Comparison of ENCODE assay signal across 13 cellular contexts in genomic region chr2:47077442-47078117, GRCh38.
A peak's percentile ranks its signal among the peaks of the same experiment; 100 is the strongest.
DNase-seq lines count a peak whose midpoint lies in the region; ATAC-seq, FAIRE-seq and TF ChIP-seq lines count a peak whose summit lies in the region.
"Had no signal": no experiment of that assay in that cellular context is flagged by ENCODE, and none has a peak within 500 bp of the region (broad histone marks: within the 10 kb centered on the region; RNA-seq: fewer than 3 reads in every experiment).

No MANE protein-coding gene starts in this region.

- H3K4me1 Mint-ChIP-seq in IgD-negative memory B cell = peaks cover 14 to 22% (median 16%) of the 10 kb centered on the region in 3 donors

- CTCF ChIA-PET in K562 (lab: Yijun Ruan, JAX; ENCODE audit: low intra/inter-chr PET ratio) = no interaction called here

- no peak overlapping the region for H3K4me3 ChIP-seq in K562
- no peak overlapping the region for H3K4me3 ChIP-seq in lower lobe of right lung
- H3K4me3 ChIP-seq: MG63 had no signal

- H2AFZ ChIP-seq in K562 (ENCODE audit: low read depth, low read length) = no peak overlapping the region

- no peak overlapping the region for H3K4me2 ChIP-seq in K562 (ENCODE audit: insufficient read depth, low read length)

- no peak for TF ChIP-seq POLR2A in K562 (conservative IDR thresholded peaks at IDR 0.05)

- H4K20me1 ChIP-seq in K562 (replicated peaks; ENCODE audit: control insufficient read depth, insufficient read depth, low read length) = peaks cover 25% of the 10 kb centered on the region

- peak overlapping the region in 1 of 4 donors; percentile 27 for H3K4me3 Mint-ChIP-seq in IgD-negative memory B cell
- H3K4me3 Mint-ChIP-seq: immature natural killer cell had no signal

- H3K4me1 ChIP-seq in K562 (replicated peaks in 1 of 2; ENCODE audit: control insufficient read depth in 2 of 2, insufficient read depth in 2 of 2, low read length in 2 of 2) = peaks cover 11 to 22% of the 10 kb centered on the region in 2 experiments
- peaks cover 72% of the 10 kb centered on the region for H3K4me1 ChIP-seq in lower lobe of right lung

- TF ChIP-seq EP300 in K562 (IDR thresholded peaks at IDR 0.05; ENCODE audit: low read length) = no peak

- no peak for TF ChIP-seq CTCF in K562 (IDR thresholded peaks at IDR 0.05 in 2 of 3, conservative IDR thresholded peaks at IDR 0.05 in 1 of 3; ENCODE audit: insufficient read depth in 2 of 3, low read depth in 1 of 3, low read length in 3 of 3)
- TF ChIP-seq CTCF in lower lobe of right lung (IDR thresholded peaks at IDR 0.05) = no peak

- H3K9ac ChIP-seq in K562 (ENCODE audit: insufficient read depth in 1 of 2, low read depth in 2 of 2, low read length in 2 of 2) = no peak overlapping the region

- WGBS in K562 (ENCODE audit: insufficient coverage, low coverage, missing lambda C conversion rate) = 23% methylated on average over 9 of the region's 9 CpGs

- H3K9me3 Mint-ChIP-seq in IgD-negative memory B cell = no peaks in the 10 kb centered on the region
- H3K9me3 Mint-ChIP-seq: activated T-helper 2 cell treated with anti-CD3 and anti-CD28 coated beads, Interferon-gamma antibody, Interleukin-2, Interleukin-4, amounts not matched to agents 10 μg/mL and 5 μg/mL and 100 μg/mL, durations not matched to agents 14 hours and 24 hours and 36 hours; immature natural killer cell had no signal

- BruUV-seq in K562 (replicated peaks; lab: Mats Ljungman, UMichigan) = no TSS peak

- H3K36me3 Mint-ChIP-seq in IgD-negative memory B cell = peaks cover 4% of the 10 kb centered on the region

- no peaks in the 10 kb centered on the region for H3K36me3 ChIP-seq in K562 (ENCODE audit: control insufficient read depth, insufficient read depth, low read length)
- H3K36me3 ChIP-seq in lower lobe of right lung = peaks cover 14% of the 10 kb centered on the region

- H3K9me1 ChIP-seq in K562 (ENCODE audit: control insufficient read depth, insufficient read depth, low read length) = no peaks in the 10 kb centered on the region

- TF ChIP-seq RAD21 in K562 (CRISPR knock-in tag; conservative IDR thresholded peaks at IDR 0.05 in 1 of 2, IDR thresholded peaks at IDR 0.05 in 1 of 2) = no peak

- FAIRE-seq in K562 (lab: Jason Lieb, UNC) = peak; percentile 58

- in situ Hi-C loops in K562 (cut with MboI) = no loop called here

- POLR2A ChIA-PET in K562 (lab: Yijun Ruan, JAX) = interaction anchor here (0.8 kb wide), 1 partner anchor 8 kb away, joined by 4 read pairs; no protein-coding TSS in a partner anchor

- H3K27me3 ChIP-seq in K562 (ENCODE audit: control insufficient read depth in 2 of 2, insufficient read depth in 2 of 2, low read length in 2 of 2) (no peaks in the 10 kb centered on the region), lower lobe of right lung (ENCODE audit: low read depth) (no peaks in the 10 kb centered on the region)
- H3K27me3 ChIP-seq: MG63 had no signal

- H3K9me3 ChIP-seq in K562 (replicated peaks; ENCODE audit: control insufficient read depth, insufficient read depth, low read depth, low read length) (no peaks in the 10 kb centered on the region), lower lobe of right lung (no peaks in the 10 kb centered on the region)
- H3K9me3 ChIP-seq: MG63 had no signal

- H3K27ac ChIP-seq in K562 (ENCODE audit: extremely low read depth, low read depth, low read length) = no peak overlapping the region
- peak overlapping the region; percentile 79 for H3K27ac ChIP-seq in lower lobe of right lung
- peak overlapping the region; percentile 79 for H3K27ac ChIP-seq in temporal lobe (ENCODE audit: low read depth, low read length)

- no peak; the same call in 2 of the 3 replicates for ATAC-seq in K562
- ATAC-seq in lower lobe of right lung = no peak

- H3K27ac Mint-ChIP-seq in IgD-negative memory B cell = peak overlapping the region; percentile 71 to 94 (median 90)
- H3K27ac Mint-ChIP-seq: activated T-helper 2 cell treated with anti-CD3 and anti-CD28 coated beads, Interferon-gamma antibody, Interleukin-2, Interleukin-4, amounts not matched to agents 10 μg/mL and 5 μg/mL and 100 μg/mL, durations not matched to agents 14 hours and 24 hours and 36 hours; immature natural killer cell had no signal

- intact Hi-C loops in K562 (cut with micrococcal nuclease) (no loop called here), lower lobe of right lung (cut with DNase I) (no loop called here)

- no peaks in the 10 kb centered on the region for H3K27me3 Mint-ChIP-seq in IgD-negative memory B cell

- DNase-seq in K562 (ENCODE audit: extremely low read depth in 1 of 4, low spot score in 3 of 4) (peak in 2 of 4 experiments; percentile 29 to 40), lower lobe of right lung (no peak), GM19240 (ENCODE audit: insufficient read length, low spot score) (no peak), NCI-H524 treated with DMSO at 0.1 percent for 48 hours (lab: John Stamatoyannopoulos, UW) (no peak)
- no peak for DNase-seq in stimulated activated CD4-positive, alpha-beta T cell treated with anti-CD3 and anti-CD28 coated beads, Interleukin-12 subunit alpha, Interleukin-12 subunit beta, amount 100 ng/mL, for 4 hours
- DNase-seq: DND-41, GOT3, immature natural killer cell, NCI-H69 had no signal

- H3K79me2 ChIP-seq in K562 (ENCODE audit: control insufficient read depth, insufficient read depth, low read length) = no peaks in the 10 kb centered on the region

TF ChIP-seq in K562, 482 proteins besides CTCF, POLR2A, EP300 and RAD21:
- TF ChIP-seq KDM2B (CRISPR knock-in tag; IDR thresholded peaks at IDR 0.05) (no peak), BCOR (IDR thresholded peaks at IDR 0.05) (0 out of 2 replicates have a peak, but pooled peaks have one; percentile 19), TCF15 (CRISPR knock-in tag; IDR thresholded peaks at IDR 0.05) (no peak), CEBPB (tag; IDR thresholded peaks at IDR 0.05) (peak; percentile 58), L3MBTL2 (IDR thresholded peaks at IDR 0.05) (no peak)
